Comparison of ENCODE assay signal across 1 cellular context in the genomic region with DNA sequence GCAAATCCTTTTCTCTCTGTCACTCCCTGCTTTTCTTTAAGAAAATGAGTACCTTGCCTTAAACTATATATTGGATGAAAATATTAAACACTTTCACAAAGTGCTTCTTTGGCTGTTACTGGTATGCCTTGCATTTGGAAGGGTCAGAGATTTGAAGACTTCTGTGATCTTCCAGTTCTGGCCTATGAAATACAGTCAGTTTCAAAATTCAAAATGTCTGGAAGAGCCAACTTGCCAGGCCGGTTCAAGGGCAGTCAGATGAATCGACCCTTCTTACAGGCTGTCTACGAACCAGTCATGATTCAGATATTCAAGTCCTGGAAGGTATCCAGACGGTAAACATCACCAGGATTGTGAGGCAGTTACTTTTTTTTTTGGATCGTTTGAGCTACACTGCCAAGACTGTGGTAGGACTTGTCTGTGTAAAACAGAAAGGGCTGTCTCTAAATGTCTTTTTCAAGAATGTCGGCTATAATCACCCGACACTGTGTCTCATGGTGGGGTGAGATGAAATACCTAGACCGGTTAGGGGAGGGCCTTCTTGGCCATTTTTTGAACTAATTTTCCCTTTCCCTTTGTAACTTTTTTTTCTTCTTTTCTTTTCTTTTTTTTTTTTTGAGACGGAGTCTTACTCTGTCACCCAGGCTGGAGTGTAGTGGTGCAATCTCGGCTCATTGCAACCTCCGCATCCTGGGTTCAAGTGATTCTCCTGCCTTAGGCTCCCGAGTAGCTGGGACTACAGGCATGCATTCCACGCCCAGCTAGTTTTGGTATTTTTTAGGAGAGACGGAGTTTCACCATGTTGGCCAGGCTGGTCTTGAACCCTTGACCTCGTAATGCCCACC.
A peak's percentile ranks its signal among the peaks of the same experiment; 100 is the strongest.
TF ChIP-seq lines count a peak whose summit lies in the region.

No MANE protein-coding gene starts in this region.

TF ChIP-seq in endothelial cell of umbilical vein, 7 proteins besides CTCF, POLR2A, EP300 and RAD21:
- TF ChIP-seq EZH2 (IDR thresholded peaks at IDR 0.05; ENCODE audit: borderline replicate concordance, low read depth, low read length, severe bottlenecking): no peak
- TF ChIP-seq POLR2AphosphoS5 (IDR thresholded peaks at IDR 0.05; ENCODE audit: insufficient read depth, low read depth, low read length): peak; percentile 62
- TF ChIP-seq, protein P1, sequence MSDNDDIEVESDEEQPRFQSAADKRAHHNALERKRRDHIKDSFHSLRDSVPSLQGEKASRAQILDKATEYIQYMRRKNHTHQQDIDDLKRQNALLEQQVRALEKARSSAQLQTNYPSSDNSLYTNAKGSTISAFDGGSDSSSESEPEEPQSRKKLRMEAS (IDR thresholded peaks at IDR 0.05; ENCODE audit: insufficient read depth, insufficient read length): no peak
- peak; percentile 62 for TF ChIP-seq FOS (IDR thresholded peaks at IDR 0.05; ENCODE audit: borderline replicate concordance, insufficient read depth, low read length)
- peak; percentile 22 for TF ChIP-seq JUN (IDR thresholded peaks at IDR 0.05; ENCODE audit: borderline replicate concordance, insufficient read depth, insufficient read length, low read depth)
- TF ChIP-seq MYC (IDR thresholded peaks at IDR 0.05; ENCODE audit: low read depth, low read length): no peak
- TF ChIP-seq GATA2 (IDR thresholded peaks at IDR 0.05; ENCODE audit: insufficient read depth, insufficient read length, low read depth, low read length): no peak
TF ChIP-seq in endothelial cell of umbilical vein: peak in this region for 3.
